8 cellular contexts compared by ENCODE assay signal in the genomic region with DNA sequence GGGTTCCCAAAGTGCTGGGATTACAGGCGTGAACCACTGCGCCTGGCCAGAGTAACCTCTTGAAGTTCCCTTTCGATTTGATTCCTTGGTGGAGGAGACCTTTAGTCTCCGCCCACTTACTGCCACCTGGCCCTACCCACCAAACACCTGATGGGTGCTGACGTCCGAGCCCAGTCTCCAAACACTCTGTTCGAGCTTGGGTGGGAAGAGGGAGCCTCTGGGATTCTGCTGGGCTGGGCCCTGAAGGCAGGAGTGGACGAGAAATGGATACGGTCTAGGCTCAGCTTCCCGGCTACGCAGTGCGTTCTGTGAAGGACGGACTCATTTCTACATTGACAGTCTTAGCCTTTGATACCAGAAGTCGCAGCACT. TPM values are rescaled to one million over a fixed set of nuclear protein-coding genes. Genes with fewer than 3 reads are reported as not detected.
DNase-seq lines count a peak whose midpoint lies in the region; ATAC-seq and TF ChIP-seq lines count a peak whose summit lies in the region.

No MANE protein-coding gene starts in this region.

- intact Hi-C loops in adrenal gland (cut with DNase I), result no loop called here

- DNase-seq in GM12865 (ENCODE audit: low read depth), result no peak
- peak; percentile 62 for DNase-seq in NCI-H226
- DNase-seq in adrenal gland, result peak; percentile 37 to 83 (median 62)
- no peak for DNase-seq in iPS DF 6.9 (ENCODE audit: low read depth, low spot score)
- DNase-seq in skeletal muscle cell (ENCODE audit: low read depth), result no peak

- TF ChIP-seq POLR2A in adrenal gland (IDR thresholded peaks at IDR 0.05), result peak in 1 of 2 donors; percentile 64

- no peak for TF ChIP-seq CTCF in GM12865 (IDR thresholded peaks at IDR 0.05; ENCODE audit: insufficient read depth, low read depth, low read length, missing control alignments)
- no peak for TF ChIP-seq CTCF in adrenal gland (IDR thresholded peaks at IDR 0.05)

- H3K4me1 ChIP-seq in adrenal gland (replicated peaks in 1 of 2) (peaks cover 46 to 69% of the 10 kb centered on the region in 2 donors), iPS DF 6.9 (ENCODE audit: control insufficient read depth, insufficient read depth, low read length) (peaks cover 7% of the 10 kb centered on the region)

- H3K4me3 ChIP-seq in GM12865 (ENCODE audit: low read depth, low read length), result peak overlapping the region; percentile 68
- peak overlapping the region in 2 of 4 donors; percentile 74 to 82 for H3K4me3 ChIP-seq in adrenal gland
- H3K4me3 ChIP-seq in iPS DF 6.9 (ENCODE audit: low read length), result peak overlapping the region; percentile 72; the same call in 1 of the 2 replicates
- peak overlapping the region; percentile 78 for H3K4me3 ChIP-seq in skeletal muscle cell (ENCODE audit: low read depth, low read length)

- H3K36me3 ChIP-seq in adrenal gland (replicated peaks in 1 of 2), result no peaks in the 10 kb centered on the region
- no peaks in the 10 kb centered on the region for H3K36me3 ChIP-seq in iPS DF 6.9 (ENCODE audit: control insufficient read depth, insufficient read depth, low read length)

- 7 to 12% (median 9%) methylated on average over 10 to 14 of the region's 14 CpGs for WGBS in adrenal gland, 4 donors
- no CpG with 5 or more reads among the region's 14 CpGs for WGBS in iPS DF 6.9 (ENCODE audit: insufficient coverage, insufficient read length)

- H3K9me3 ChIP-seq in adrenal gland (replicated peaks in 1 of 3), result no peaks in the 10 kb centered on the region
- H3K9me3 ChIP-seq in iPS DF 6.9 (ENCODE audit: control insufficient read depth, insufficient read depth, low read length), result no peaks in the 10 kb centered on the region

- ATAC-seq in HG02763 (IDR thresholded peaks at IDR 0.05; ENCODE audit: unreplicated experiment) (no peak), GM18519 (IDR thresholded peaks at IDR 0.05; ENCODE audit: low FRiP score, unreplicated experiment) (no peak), GM19324 (IDR thresholded peaks at IDR 0.05; ENCODE audit: low FRiP score, unreplicated experiment) (no peak)

- H3K27ac ChIP-seq in adrenal gland (peak overlapping the region; percentile 87 to 94 (median 91)), iPS DF 6.9 (ENCODE audit: low read length) (no peak overlapping the region)

- no peaks in the 10 kb centered on the region for H3K27me3 ChIP-seq in adrenal gland
- no peaks in the 10 kb centered on the region for H3K27me3 ChIP-seq in iPS DF 6.9 (ENCODE audit: control insufficient read depth, insufficient read depth, low read length)

RNA-seq across cellular contexts. Expression of gene ITGA3, which starts 0.9 kb away (rescaled TPM):
- 100 to 1,000 TPM in 7 of 8 donors, 10 to 100 TPM in 1; 31.4 to 206 (median 134) TPM for total RNA-seq in adrenal gland
- 100 to 1,000 TPM in 2 of 3 donors, 10 to 100 TPM in 1; 20.9 to 164 (median 116) TPM for polyA plus RNA-seq in adrenal gland

RNA-seq across cellular contexts. Expression of gene PDK2, which starts 40.1 kb away (rescaled TPM):
- total RNA-seq in adrenal gland, result 100 to 1,000 TPM in 7 of 8 donors, 10 to 100 TPM in 1; 98.9 to 225 (median 137) TPM
- polyA plus RNA-seq in adrenal gland, result 100 to 1,000 TPM in 1 of 3 donors, 10 to 100 TPM in 2; 48.5 to 110 (median 59.7) TPM

Comparison
In these comparisons a context has a peak if more than half of its experiments do, and no peak if none do; other contexts are left out.
1. DNase-seq: peak in NCI-H226 (single experiment) and adrenal gland (7 of 7); none in GM12865 (single experiment), iPS DF 6.9 (single experiment) and skeletal muscle cell (single experiment).